ENCODE assay signal across 8 cellular contexts in genomic region chr3:4350789-4351163, GRCh38. TPM values are rescaled to one million over a fixed set of nuclear protein-coding genes. Genes with fewer than 3 reads are reported as not detected.
A peak's percentile ranks its signal among the peaks of the same experiment; 100 is the strongest.
DNase-seq lines count a peak whose midpoint lies in the region; ATAC-seq, FAIRE-seq and TF ChIP-seq lines count a peak whose summit lies in the region.

No MANE protein-coding gene starts in this region.

- TF ChIP-seq POLR2A in endothelial cell of umbilical vein (IDR thresholded peaks at IDR 0.05; ENCODE audit: low read depth, low read length): no peak

- H3K4me1 ChIP-seq in endothelial cell of umbilical vein (ENCODE audit: control insufficient read depth, extremely low read depth, insufficient read depth, low read length): peaks cover 13% of the 10 kb centered on the region

- no peaks in the 10 kb centered on the region for H3K9me3 ChIP-seq in endothelial cell of umbilical vein (replicated peaks; ENCODE audit: control insufficient read depth, insufficient read depth, low read length)

- peak overlapping the region; percentile 96 for H3K4me2 ChIP-seq in endothelial cell of umbilical vein (ENCODE audit: insufficient read depth, low read length)

- DNase-seq in NCI-H460 (ENCODE audit: extremely low read depth, low read depth): peak; percentile 53
- DNase-seq in activated CD4-positive, alpha-beta T cell treated with anti-CD3 and anti-CD28 coated beads, Interleukin-2, amount 50 U/mL, for 4 hours: peak; percentile 30 to 35
- DNase-seq in endothelial cell of umbilical vein (ENCODE audit: low read depth, low spot score): no peak
- DNase-seq in myocyte (ENCODE audit: low read depth): peak; percentile 85
- DNase-seq in superior temporal gyrus (ENCODE audit: extremely low spot score): peak; percentile 92

- H3K36me3 ChIP-seq in endothelial cell of umbilical vein (ENCODE audit: control insufficient read depth in 2 of 2, extremely low read depth in 1 of 2, insufficient read depth in 2 of 2, low read length in 2 of 2): no peaks in the 10 kb centered on the region

- peak; percentile 74 for FAIRE-seq in endothelial cell of umbilical vein (lab: Jason Lieb, UNC)

- CTCF ChIA-PET in endothelial cell of umbilical vein (lab: Charles Lee): interaction anchor here (0.6 to 8.1 kb wide), 87 partner anchors 10 to 1151 kb away, joined by 3 to 348 read pairs (median 5); partner anchors contain the start of genes ITPR1 and SUMF1

- H2AFZ ChIP-seq in endothelial cell of umbilical vein (ENCODE audit: low read depth, low read length): peak overlapping the region; percentile 84

- peak overlapping the region; percentile 26 to 75 (median 49) for H3K4me3 ChIP-seq in endothelial cell of umbilical vein (replicated peaks in 1 of 3; ENCODE audit: insufficient read depth in 1 of 3, low read depth in 1 of 3, low read length in 3 of 3)

- POLR2A ChIA-PET in endothelial cell of umbilical vein (lab: Charles Lee): interaction anchor here (0.6 to 2.0 kb wide), 3 partner anchors 117 to 160 kb away, joined by 3 to 9 read pairs (median 4); partner anchors contain the start of genes ITPR1 and SUMF1

- H4K20me1 ChIP-seq in endothelial cell of umbilical vein (replicated peaks; ENCODE audit: control insufficient read depth, extremely low read depth, insufficient read depth, low read length): no peaks in the 10 kb centered on the region

- no peaks in the 10 kb centered on the region for H3K9me1 ChIP-seq in endothelial cell of umbilical vein (replicated peaks; ENCODE audit: control insufficient read depth, extremely low read depth, insufficient read depth, low read length)

- peak; percentile 53 for ATAC-seq in GM19025 (IDR thresholded peaks at IDR 0.05; ENCODE audit: low read depth, unreplicated experiment)
- peak; percentile 92 for ATAC-seq in HG03196 (IDR thresholded peaks at IDR 0.05; ENCODE audit: unreplicated experiment)

- H3K27me3 ChIP-seq in endothelial cell of umbilical vein (ENCODE audit: control insufficient read depth in 2 of 2, insufficient read depth in 2 of 2, low read length in 2 of 2): no peaks in the 10 kb centered on the region

- H3K27ac ChIP-seq in C4-2B (no peak overlapping the region), endothelial cell of umbilical vein (ENCODE audit: insufficient read depth, low read depth, low read length) (peak overlapping the region; percentile 86)

- TF ChIP-seq CTCF in C4-2B (conservative IDR thresholded peaks at IDR 0.05) (peak; percentile 76), endothelial cell of umbilical vein (IDR thresholded peaks at IDR 0.05; ENCODE audit: extremely low read depth in 1 of 2, insufficient read depth in 1 of 2, low read depth in 1 of 2, low read length in 2 of 2) (peak; percentile 48 to 67)

- no TSS peak for BruUV-seq in endothelial cell of umbilical vein (replicated peaks; lab: Mats Ljungman, UMichigan)

- peak overlapping the region; percentile 95 for H3K9ac ChIP-seq in endothelial cell of umbilical vein (replicated peaks; ENCODE audit: extremely low read depth, insufficient read depth, low read length)

- intact Hi-C loops in endothelial cell of umbilical vein (cut with micrococcal nuclease): loop anchor here (1.0 to 5.0 kb wide), 8 partner anchors 44 to 627 kb away; partner anchors contain the start of genes BHLHE40, ITPR1 and SUMF1

- dilution Hi-C loops in endothelial cell of umbilical vein (cut with MboI; ENCODE audit: extremely low pct_ligation_motif_present, low sequenced_read_pairs): no loop called here

- H3K79me2 ChIP-seq in endothelial cell of umbilical vein (ENCODE audit: control insufficient read depth, insufficient read depth, low read length): no peaks in the 10 kb centered on the region

TF ChIP-seq in endothelial cell of umbilical vein, 7 proteins besides CTCF, POLR2A, EP300 and RAD21:
- TF ChIP-seq POLR2AphosphoS5 (IDR thresholded peaks at IDR 0.05; ENCODE audit: insufficient read depth, low read depth, low read length) (no peak), JUN (IDR thresholded peaks at IDR 0.05; ENCODE audit: borderline replicate concordance, insufficient read depth, insufficient read length, low read depth) (no peak), MYC (IDR thresholded peaks at IDR 0.05; ENCODE audit: low read depth, low read length) (no peak), GATA2 (IDR thresholded peaks at IDR 0.05; ENCODE audit: insufficient read depth, insufficient read length, low read depth, low read length) (no peak), EZH2 (IDR thresholded peaks at IDR 0.05; ENCODE audit: borderline replicate concordance, low read depth, low read length, severe bottlenecking) (no peak)
- TF ChIP-seq, protein P1, sequence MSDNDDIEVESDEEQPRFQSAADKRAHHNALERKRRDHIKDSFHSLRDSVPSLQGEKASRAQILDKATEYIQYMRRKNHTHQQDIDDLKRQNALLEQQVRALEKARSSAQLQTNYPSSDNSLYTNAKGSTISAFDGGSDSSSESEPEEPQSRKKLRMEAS (IDR thresholded peaks at IDR 0.05; ENCODE audit: insufficient read depth, insufficient read length): no peak
TF ChIP-seq in endothelial cell of umbilical vein: peak in this region for 0.

RNA-seq across cellular contexts. Expression of gene SETMAR, which starts 47.6 kb away (rescaled TPM):
- total RNA-seq in NCI-H460 (2014; rRNA removed; shearing (Covaris generic)): 6.3 and 6.7 TPM in 2 replicates
- 10.2 and 11.9 TPM in 2 replicates for polyA plus RNA-seq in NCI-H460 (2014; cell fraction: nucleus; rRNA removed)
- 15.4 and 15.9 TPM in 2 replicates for total RNA-seq in endothelial cell of umbilical vein
- 9.6 and 11.6 TPM in 2 replicates for polyA plus RNA-seq in endothelial cell of umbilical vein
- 13.3 and 14.9 TPM in 2 replicates for polyA plus RNA-seq in endothelial cell of umbilical vein (2011; cell fraction: cytosol; rRNA removed)
- 35.7 and 45.3 TPM in 2 replicates for polyA plus RNA-seq in endothelial cell of umbilical vein (2011; cell fraction: nucleus; rRNA removed)
- polyA plus RNA-seq in endothelial cell of umbilical vein (2012): 13.1 and 14.2 TPM in 2 replicates
- polyA minus RNA-seq in endothelial cell of umbilical vein: 21.5 and 22.9 TPM in 2 replicates
- 6.1 TPM for polyA minus RNA-seq in endothelial cell of umbilical vein (2011; cell fraction: cytosol; rRNA and poly(A)+ RNA removed)
- polyA minus RNA-seq in endothelial cell of umbilical vein (2011; cell fraction: nucleus; rRNA and poly(A)+ RNA removed): 27.7 and 33.6 TPM in 2 replicates
- 15.2 and 15.4 TPM in 2 replicates for total RNA-seq in myocyte
- 10.4 TPM for polyA plus RNA-seq in myocyte (2012)
